ENCODE assay signal across 16 cellular contexts in genomic region chr17:60361889-60362288, GRCh38.
"Had no signal": no experiment of that assay in that cellular context is flagged by ENCODE, and none has a peak within 500 bp of the region (broad histone marks: within the 10 kb centered on the region; RNA-seq: fewer than 3 reads in every experiment).

No MANE protein-coding gene starts in this region.

- H3K27me3 Mint-ChIP-seq: activated naive CD8-positive, alpha-beta T cell treated with anti-CD3 and anti-CD28 coated beads, Interleukin-2, amount 50 U/mL, for 24 hours; activated T-helper 17 cell treated with anti-CD3 and anti-CD28 coated beads, Interleukin-2, amount 50 U/mL, for 72 hours; naive B cell; stimulated activated naive CD8-positive, alpha-beta T cell treated with anti-CD3 and anti-CD28 coated beads, Interleukin-15, Interleukin-2, amounts not matched to agents 100 ng/mL and 50 ng/mL, for 24 hours had no signal

- H3K36me3 ChIP-seq: breast epithelium, left lung, ovary, upper lobe of left lung, WERI-Rb-1 had no signal

- H3K27ac ChIP-seq: breast epithelium, left lung, ovary, testis, upper lobe of left lung, WERI-Rb-1 had no signal

- H3K27ac Mint-ChIP-seq: activated naive CD4-positive, alpha-beta T cell treated with anti-CD3 and anti-CD28 coated beads for 36 hours; activated naive CD8-positive, alpha-beta T cell treated with anti-CD3 and anti-CD28 coated beads, Interleukin-2, amount 50 U/mL, for 24 hours; activated T-helper 17 cell treated with anti-CD3 and anti-CD28 coated beads, Interleukin-2, amount 50 U/mL, for 72 hours; stimulated activated naive CD8-positive, alpha-beta T cell treated with anti-CD3 and anti-CD28 coated beads, Interleukin-15, Interleukin-2, amounts not matched to agents 100 ng/mL and 50 ng/mL, for 24 hours had no signal

- H3K9me3 Mint-ChIP-seq: activated naive CD4-positive, alpha-beta T cell treated with anti-CD3 and anti-CD28 coated beads for 36 hours; activated naive CD8-positive, alpha-beta T cell treated with anti-CD3 and anti-CD28 coated beads, Interleukin-2, amount 50 U/mL, for 24 hours; activated T-helper 17 cell treated with anti-CD3 and anti-CD28 coated beads, Interleukin-2, amount 50 U/mL, for 72 hours; naive B cell; stimulated activated naive CD8-positive, alpha-beta T cell treated with anti-CD3 and anti-CD28 coated beads, Interleukin-15, Interleukin-2, amounts not matched to agents 100 ng/mL and 50 ng/mL, for 24 hours had no signal

- H3K9me3 ChIP-seq: breast epithelium, left lung, ovary, testis, upper lobe of left lung had no signal

- H3K4me3 ChIP-seq: breast epithelium, dorsolateral prefrontal cortex, left lung, ovary, testis, upper lobe of left lung had no signal

- H3K4me3 Mint-ChIP-seq: activated naive CD4-positive, alpha-beta T cell treated with anti-CD3 and anti-CD28 coated beads for 36 hours; activated naive CD8-positive, alpha-beta T cell treated with anti-CD3 and anti-CD28 coated beads, Interleukin-2, amount 50 U/mL, for 24 hours; activated T-helper 17 cell treated with anti-CD3 and anti-CD28 coated beads, Interleukin-2, amount 50 U/mL, for 72 hours; naive B cell; stimulated activated naive CD8-positive, alpha-beta T cell treated with anti-CD3 and anti-CD28 coated beads, Interleukin-15, Interleukin-2, amounts not matched to agents 100 ng/mL and 50 ng/mL, for 24 hours had no signal

- DNase-seq: activated CD4-positive, alpha-beta T cell treated with anti-CD3 and anti-CD28 coated beads, Interleukin-2, amount 50 U/mL, for 48 hours; activated naive CD4-positive, alpha-beta T cell treated with anti-CD3 and anti-CD28 coated beads for 36 hours; activated naive CD8-positive, alpha-beta T cell treated with anti-CD3 and anti-CD28 coated beads, Interleukin-2, amount 50 U/mL, for 24 hours; aorta; kidney; left lung; naive B cell; ovary; testis; upper lobe of left lung; WERI-Rb-1 had no signal

- H3K4me1 ChIP-seq: breast epithelium, testis had no signal

- ATAC-seq: activated naive CD8-positive, alpha-beta T cell treated with anti-CD3 and anti-CD28 coated beads, Interleukin-2, amount 50 U/mL, for 24 hours; activated T-helper 17 cell treated with anti-CD3 and anti-CD28 coated beads, Interleukin-2, amount 50 U/mL, for 72 hours; left lung; sciatic nerve had no signal

- H3K27me3 ChIP-seq: breast epithelium, dorsolateral prefrontal cortex, left lung, ovary, testis, upper lobe of left lung had no signal
